Comparison of ENCODE assay signal across 23 cellular contexts in the genomic region with DNA sequence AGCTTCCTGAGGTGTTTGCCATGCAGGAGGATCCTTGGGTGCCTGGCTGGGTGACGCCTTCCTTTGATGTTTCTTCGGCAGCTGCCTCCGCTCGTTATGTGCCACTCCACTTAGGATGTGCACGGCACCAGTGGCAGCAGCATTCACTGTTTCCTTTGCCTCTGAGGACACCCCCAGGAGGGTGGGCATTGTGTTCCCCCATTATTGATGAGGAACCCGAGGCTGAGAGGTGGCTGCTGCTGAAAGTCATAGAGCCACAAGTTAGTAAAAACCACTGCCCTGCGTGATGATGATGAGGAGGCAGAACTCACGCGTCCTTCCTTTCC. TPM values are rescaled to one million over a fixed set of nuclear protein-coding genes. Genes with fewer than 3 reads are reported as not detected.
DNase-seq lines count a peak whose midpoint lies in the region; ATAC-seq and TF ChIP-seq lines count a peak whose summit lies in the region.
"Had no signal": no experiment of that assay in that cellular context is flagged by ENCODE, and none has a peak within 500 bp of the region (broad histone marks: within the 10 kb centered on the region; RNA-seq: fewer than 3 reads in every experiment).

No MANE protein-coding gene starts in this region.

- TF ChIP-seq POLR2A in heart left ventricle (IDR thresholded peaks at IDR 0.05) (no peak), esophagus squamous epithelium (IDR thresholded peaks at IDR 0.05) (no peak)

- no peaks in the 10 kb centered on the region for H3K9me3 ChIP-seq in SK-N-MC (ENCODE audit: low read depth, low read length)
- no peaks in the 10 kb centered on the region for H3K9me3 ChIP-seq in endodermal cell (ENCODE audit: control insufficient read depth, low read length)
- no peaks in the 10 kb centered on the region for H3K9me3 ChIP-seq in heart left ventricle
- H3K9me3 ChIP-seq in esophagus squamous epithelium: no peaks in the 10 kb centered on the region
- H3K9me3 ChIP-seq: spleen, thoracic aorta had no signal

- H4K20me1 ChIP-seq in GM23338 (replicated peaks; ENCODE audit: insufficient read depth): no peaks in the 10 kb centered on the region

- 62 to 76% methylated on average over 3 to 9 of the region's 9 CpGs for WGBS in endodermal cell (ENCODE audit: insufficient coverage in 1 of 2, insufficient read length in 1 of 2), 2 experiments
- WGBS in heart left ventricle, 4 donors: 77 to 89% (median 80%) methylated on average over 8 to 9 of the region's 9 CpGs
- WGBS in esophagus squamous epithelium, 2 donors: 98 to 100% methylated on average over 2 to 6 of the region's 9 CpGs

- intact Hi-C loops in heart left ventricle (cut with DNase I): loop anchor here in 1 of 10 donors (10.0 kb wide), 1 partner anchor 136 kb away; no protein-coding TSS in a partner anchor
- intact Hi-C loops in esophagus squamous epithelium (cut with DNase I): no loop called here
- intact Hi-C loops in natural killer cell (cut with micrococcal nuclease): no loop called here

- ATAC-seq in GM23338: peak; percentile 17; the same call in 2 of the 3 replicates
- no peak for ATAC-seq in SK-N-SH treated with all-trans-retinoic acid at 6 μM for 48 hours
- ATAC-seq in heart left ventricle: no peak
- no peak for ATAC-seq in natural killer cell
- ATAC-seq: PC-3 had no signal

- peaks cover 21% of the 10 kb centered on the region for H3F3A ChIP-seq in GM23338 (replicated peaks; ENCODE audit: low read depth)

- H3K4me3 ChIP-seq in GM23338: no peak overlapping the region
- peak overlapping the region; percentile 2; the same call in 1 of the 2 replicates for H3K4me3 ChIP-seq in SK-N-MC
- no peak overlapping the region for H3K4me3 ChIP-seq in endodermal cell (ENCODE audit: low read length)
- H3K4me3 ChIP-seq in heart left ventricle: no peak overlapping the region
- H3K4me3 ChIP-seq in esophagus squamous epithelium: no peak overlapping the region
- H3K4me3 ChIP-seq: spleen, thoracic aorta had no signal

- H3K79me2 ChIP-seq in GM23338 (replicated peaks; ENCODE audit: insufficient read depth): peaks cover 19% of the 10 kb centered on the region

- H3K4me3 Mint-ChIP-seq in GM23338 (peak overlapping the region; percentile 42; the same call in 2 of the 3 replicates), endodermal cell (no peak overlapping the region), nephron progenitor cell (no peak overlapping the region), natural killer cell (no peak overlapping the region)
- H3K4me3 Mint-ChIP-seq: CD4-positive, alpha-beta memory T cell; dendritic cell treated with granulocyte-macrophage colony-stimulating factor and Interleukin-4, amounts not matched to agents 40 ng/mL and 50 ng/mL, for 4 days; T-helper 1 cell treated with Interleukin-12 subunit alpha and Interleukin-12 subunit beta and Interleukin-4 antibody, amounts not matched to agents 30 μg/mL and 1 μg/mL, for 36 hours had no signal

- no peak overlapping the region for H2AFZ ChIP-seq in GM23338

- peaks cover 20% of the 10 kb centered on the region; the same call in 1 of the 2 replicates for H3K4me1 ChIP-seq in GM23338 (ENCODE audit: insufficient read depth)
- H3K4me1 ChIP-seq in endodermal cell (ENCODE audit: control insufficient read depth, insufficient read depth, low read length): peaks cover 17% of the 10 kb centered on the region
- peaks cover 0 to 7% (median 0%) of the 10 kb centered on the region in 12 donors for H3K4me1 ChIP-seq in heart left ventricle
- H3K4me1 ChIP-seq in esophagus squamous epithelium: no peaks in the 10 kb centered on the region

- H3K36me3 ChIP-seq in GM23338 (ENCODE audit: insufficient read depth) (peaks cover 20% of the 10 kb centered on the region), SK-N-MC (ENCODE audit: insufficient read depth, low read length) (peaks cover 57% of the 10 kb centered on the region), endodermal cell (ENCODE audit: control insufficient read depth, insufficient read depth, low read length) (peaks cover 72% of the 10 kb centered on the region), heart left ventricle (peaks cover 0 to 97% (median 93%) of the 10 kb centered on the region in 9 donors), esophagus squamous epithelium (peaks cover 28 to 100% (median 35%) of the 10 kb centered on the region in 3 donors)

- peaks cover 55% of the 10 kb centered on the region for H3K4me1 Mint-ChIP-seq in GM23338
- peaks cover 37% of the 10 kb centered on the region for H3K4me1 Mint-ChIP-seq in endodermal cell
- H3K4me1 Mint-ChIP-seq in nephron progenitor cell: peaks cover 21% of the 10 kb centered on the region
- H3K4me1 Mint-ChIP-seq in natural killer cell: peaks cover 0 to 4% of the 10 kb centered on the region in 2 donors

- H3K9ac ChIP-seq in SK-N-MC (ENCODE audit: insufficient read length) (peak overlapping the region; percentile 19), endodermal cell (ENCODE audit: extremely low read depth, low read length, poor library complexity, severe bottlenecking) (peak overlapping the region; percentile 12)

- H3K27me3 ChIP-seq in GM23338 (ENCODE audit: insufficient read depth) (no peaks in the 10 kb centered on the region), endodermal cell (ENCODE audit: control insufficient read depth, insufficient read depth, low read length, poor library complexity, severe bottlenecking) (no peaks in the 10 kb centered on the region), heart left ventricle (no peaks in the 10 kb centered on the region), esophagus squamous epithelium (no peaks in the 10 kb centered on the region)
- H3K27me3 ChIP-seq: spleen had no signal

- peak overlapping the region; percentile 12 for H3K4me2 ChIP-seq in GM23338

- H3K36me3 Mint-ChIP-seq in GM23338 (ENCODE audit: low read depth) (peaks cover 85% of the 10 kb centered on the region), endodermal cell (ENCODE audit: low read depth) (peaks cover 65% of the 10 kb centered on the region), nephron progenitor cell (ENCODE audit: low read depth) (peaks cover 84% of the 10 kb centered on the region), natural killer cell (peaks cover 29% of the 10 kb centered on the region)

- peaks cover 6% of the 10 kb centered on the region for H3K27me3 Mint-ChIP-seq in GM23338 (ENCODE audit: insufficient read depth, low read depth, poor library complexity)
- H3K27me3 Mint-ChIP-seq in endodermal cell (ENCODE audit: insufficient read depth): no peaks in the 10 kb centered on the region
- no peaks in the 10 kb centered on the region for H3K27me3 Mint-ChIP-seq in nephron progenitor cell (ENCODE audit: low read depth, poor library complexity)
- H3K27me3 Mint-ChIP-seq in natural killer cell (ENCODE audit: low read depth in 2 of 2): no peaks in the 10 kb centered on the region
- H3K27me3 Mint-ChIP-seq: CD4-positive, alpha-beta memory T cell; dendritic cell treated with granulocyte-macrophage colony-stimulating factor and Interleukin-4, amounts not matched to agents 40 ng/mL and 50 ng/mL, for 4 days had no signal

- DNase-seq in GM23338 (ENCODE audit: low spot score) (no peak), SK-N-MC (ENCODE audit: low read depth, low spot score) (no peak), endodermal cell (no peak), nephron progenitor cell (no peak), heart left ventricle (no peak), esophagus squamous epithelium (lab: John Stamatoyannopoulos, UW) (no peak), natural killer cell (no peak)
- DNase-seq: activated CD4-positive, alpha-beta T cell treated with anti-CD3 and anti-CD28 coated beads, Interleukin-2, amount 50 U/mL, for 1 hour; activated effector memory CD4-positive, alpha-beta T cell treated with anti-CD3 and anti-CD28 coated beads, Interleukin-2, amount 50 U/mL, for 16 hours; CD4-positive, alpha-beta memory T cell; KBM-7; NCI-H226; nucleus accumbens; PC-3; SHP77 treated with DMSO at 0.1 percent for 48 hours; spleen; stimulated activated CD4-positive, alpha-beta T cell treated with anti-CD3 and anti-CD28 coated beads, Interleukin-4, amount 100 ng/mL, for 1 hour; stimulated activated naive CD4-positive, alpha-beta T cell had no signal

- peak overlapping the region; percentile 97 for H3K27ac Mint-ChIP-seq in GM23338
- H3K27ac Mint-ChIP-seq in endodermal cell: peak overlapping the region; percentile 92
- peak overlapping the region; percentile 43 for H3K27ac Mint-ChIP-seq in nephron progenitor cell
- no peak overlapping the region for H3K27ac Mint-ChIP-seq in natural killer cell
- H3K27ac Mint-ChIP-seq: CD4-positive, alpha-beta memory T cell; dendritic cell treated with granulocyte-macrophage colony-stimulating factor and Interleukin-4, amounts not matched to agents 40 ng/mL and 50 ng/mL, for 4 days; T-helper 1 cell treated with Interleukin-12 subunit alpha and Interleukin-12 subunit beta and Interleukin-4 antibody, amounts not matched to agents 30 μg/mL and 1 μg/mL, for 36 hours had no signal

- H3K9me3 Mint-ChIP-seq in GM23338 (no peaks in the 10 kb centered on the region), endodermal cell (no peaks in the 10 kb centered on the region), nephron progenitor cell (no peaks in the 10 kb centered on the region), natural killer cell (no peaks in the 10 kb centered on the region)
- H3K9me3 Mint-ChIP-seq: CD4-positive, alpha-beta memory T cell; dendritic cell treated with granulocyte-macrophage colony-stimulating factor and Interleukin-4, amounts not matched to agents 40 ng/mL and 50 ng/mL, for 4 days; T-helper 1 cell treated with Interleukin-12 subunit alpha and Interleukin-12 subunit beta and Interleukin-4 antibody, amounts not matched to agents 30 μg/mL and 1 μg/mL, for 36 hours had no signal

- H3K9me2 ChIP-seq in GM23338 (ENCODE audit: insufficient read depth): no peaks in the 10 kb centered on the region

- H3K27ac ChIP-seq in GM23338 (ENCODE audit: low read depth): peak overlapping the region; percentile 92
- H3K27ac ChIP-seq in SK-N-MC: peak overlapping the region; percentile 71; the same call in 1 of the 2 replicates
- peak overlapping the region; percentile 84 for H3K27ac ChIP-seq in endodermal cell (ENCODE audit: low read depth, low read length)
- no peak overlapping the region for H3K27ac ChIP-seq in heart left ventricle
- H3K27ac ChIP-seq in esophagus squamous epithelium: no peak overlapping the region
- H3K27ac ChIP-seq: spleen, thoracic aorta, VCaP had no signal

- no peak for TF ChIP-seq CTCF in GM23338 (conservative IDR thresholded peaks at IDR 0.05; ENCODE audit: low read depth in 2 of 2)
- TF ChIP-seq CTCF in endodermal cell (conservative IDR thresholded peaks at IDR 0.05): no peak
- TF ChIP-seq CTCF in nephron progenitor cell (IDR thresholded peaks at IDR 0.05): no peak
- TF ChIP-seq CTCF in heart left ventricle (IDR thresholded peaks at IDR 0.05): no peak
- TF ChIP-seq CTCF in esophagus squamous epithelium (IDR thresholded peaks at IDR 0.05): no peak
- no peak for TF ChIP-seq CTCF in natural killer cell (IDR thresholded peaks at IDR 0.05)

RNA-seq across cellular contexts. Expression of a gene that starts 41.2 kb away (rescaled TPM):
- total RNA-seq in GM23338 (2014; rRNA removed; shearing (Covaris generic)): 47.7 and 57.2 TPM in 2 replicates
- polyA plus RNA-seq in GM23338 (2016; fragmentation: Nextera tagmentation; extraction: Ambion mirVana) (24.5 and 26.3 TPM in 2 replicates), heart left ventricle (10 to 100 TPM in 1 of 2 donors, 1 to 10 TPM in 1; 9.8 to 10.5 TPM)
- total RNA-seq in endodermal cell (10 to 100 TPM; 64.7 to 78.3 TPM), heart left ventricle (10 to 100 TPM; 10.3 to 27.8 (median 18.3) TPM), esophagus squamous epithelium (10 to 100 TPM; 10.1 to 23.0 (median 20.9) TPM), natural killer cell (10 to 100 TPM; 62.8 to 81.1 (median 80.1) TPM)
- 42.4 TPM for polyA plus RNA-seq in endodermal cell (2013, experiment 1 of 2)
- polyA plus RNA-seq in endodermal cell (2013, experiment 2 of 2): 40.7 TPM

Comparison
In these comparisons a context has a peak if more than half of its experiments do, and no peak if none do; other contexts are left out.
1. H3K27ac ChIP-seq: peak in GM23338 (single experiment), SK-N-MC (single experiment) and endodermal cell (single experiment); none in heart left ventricle (0 of 12) and esophagus squamous epithelium (0 of 4).
2. H3K27ac Mint-ChIP-seq: peak in GM23338 (single experiment), endodermal cell (single experiment) and nephron progenitor cell (single experiment); none in natural killer cell (0 of 2).